Comparison of ENCODE assay signal across 1 cellular context in genomic region chr2:102801098-102801718, GRCh38.
TF ChIP-seq lines count a peak whose summit lies in the region.

No MANE protein-coding gene starts in this region.

TF ChIP-seq in GM23338, 12 proteins besides CTCF, POLR2A, EP300 and RAD21 (continued from another document):
- TF ChIP-seq, protein P1, sequence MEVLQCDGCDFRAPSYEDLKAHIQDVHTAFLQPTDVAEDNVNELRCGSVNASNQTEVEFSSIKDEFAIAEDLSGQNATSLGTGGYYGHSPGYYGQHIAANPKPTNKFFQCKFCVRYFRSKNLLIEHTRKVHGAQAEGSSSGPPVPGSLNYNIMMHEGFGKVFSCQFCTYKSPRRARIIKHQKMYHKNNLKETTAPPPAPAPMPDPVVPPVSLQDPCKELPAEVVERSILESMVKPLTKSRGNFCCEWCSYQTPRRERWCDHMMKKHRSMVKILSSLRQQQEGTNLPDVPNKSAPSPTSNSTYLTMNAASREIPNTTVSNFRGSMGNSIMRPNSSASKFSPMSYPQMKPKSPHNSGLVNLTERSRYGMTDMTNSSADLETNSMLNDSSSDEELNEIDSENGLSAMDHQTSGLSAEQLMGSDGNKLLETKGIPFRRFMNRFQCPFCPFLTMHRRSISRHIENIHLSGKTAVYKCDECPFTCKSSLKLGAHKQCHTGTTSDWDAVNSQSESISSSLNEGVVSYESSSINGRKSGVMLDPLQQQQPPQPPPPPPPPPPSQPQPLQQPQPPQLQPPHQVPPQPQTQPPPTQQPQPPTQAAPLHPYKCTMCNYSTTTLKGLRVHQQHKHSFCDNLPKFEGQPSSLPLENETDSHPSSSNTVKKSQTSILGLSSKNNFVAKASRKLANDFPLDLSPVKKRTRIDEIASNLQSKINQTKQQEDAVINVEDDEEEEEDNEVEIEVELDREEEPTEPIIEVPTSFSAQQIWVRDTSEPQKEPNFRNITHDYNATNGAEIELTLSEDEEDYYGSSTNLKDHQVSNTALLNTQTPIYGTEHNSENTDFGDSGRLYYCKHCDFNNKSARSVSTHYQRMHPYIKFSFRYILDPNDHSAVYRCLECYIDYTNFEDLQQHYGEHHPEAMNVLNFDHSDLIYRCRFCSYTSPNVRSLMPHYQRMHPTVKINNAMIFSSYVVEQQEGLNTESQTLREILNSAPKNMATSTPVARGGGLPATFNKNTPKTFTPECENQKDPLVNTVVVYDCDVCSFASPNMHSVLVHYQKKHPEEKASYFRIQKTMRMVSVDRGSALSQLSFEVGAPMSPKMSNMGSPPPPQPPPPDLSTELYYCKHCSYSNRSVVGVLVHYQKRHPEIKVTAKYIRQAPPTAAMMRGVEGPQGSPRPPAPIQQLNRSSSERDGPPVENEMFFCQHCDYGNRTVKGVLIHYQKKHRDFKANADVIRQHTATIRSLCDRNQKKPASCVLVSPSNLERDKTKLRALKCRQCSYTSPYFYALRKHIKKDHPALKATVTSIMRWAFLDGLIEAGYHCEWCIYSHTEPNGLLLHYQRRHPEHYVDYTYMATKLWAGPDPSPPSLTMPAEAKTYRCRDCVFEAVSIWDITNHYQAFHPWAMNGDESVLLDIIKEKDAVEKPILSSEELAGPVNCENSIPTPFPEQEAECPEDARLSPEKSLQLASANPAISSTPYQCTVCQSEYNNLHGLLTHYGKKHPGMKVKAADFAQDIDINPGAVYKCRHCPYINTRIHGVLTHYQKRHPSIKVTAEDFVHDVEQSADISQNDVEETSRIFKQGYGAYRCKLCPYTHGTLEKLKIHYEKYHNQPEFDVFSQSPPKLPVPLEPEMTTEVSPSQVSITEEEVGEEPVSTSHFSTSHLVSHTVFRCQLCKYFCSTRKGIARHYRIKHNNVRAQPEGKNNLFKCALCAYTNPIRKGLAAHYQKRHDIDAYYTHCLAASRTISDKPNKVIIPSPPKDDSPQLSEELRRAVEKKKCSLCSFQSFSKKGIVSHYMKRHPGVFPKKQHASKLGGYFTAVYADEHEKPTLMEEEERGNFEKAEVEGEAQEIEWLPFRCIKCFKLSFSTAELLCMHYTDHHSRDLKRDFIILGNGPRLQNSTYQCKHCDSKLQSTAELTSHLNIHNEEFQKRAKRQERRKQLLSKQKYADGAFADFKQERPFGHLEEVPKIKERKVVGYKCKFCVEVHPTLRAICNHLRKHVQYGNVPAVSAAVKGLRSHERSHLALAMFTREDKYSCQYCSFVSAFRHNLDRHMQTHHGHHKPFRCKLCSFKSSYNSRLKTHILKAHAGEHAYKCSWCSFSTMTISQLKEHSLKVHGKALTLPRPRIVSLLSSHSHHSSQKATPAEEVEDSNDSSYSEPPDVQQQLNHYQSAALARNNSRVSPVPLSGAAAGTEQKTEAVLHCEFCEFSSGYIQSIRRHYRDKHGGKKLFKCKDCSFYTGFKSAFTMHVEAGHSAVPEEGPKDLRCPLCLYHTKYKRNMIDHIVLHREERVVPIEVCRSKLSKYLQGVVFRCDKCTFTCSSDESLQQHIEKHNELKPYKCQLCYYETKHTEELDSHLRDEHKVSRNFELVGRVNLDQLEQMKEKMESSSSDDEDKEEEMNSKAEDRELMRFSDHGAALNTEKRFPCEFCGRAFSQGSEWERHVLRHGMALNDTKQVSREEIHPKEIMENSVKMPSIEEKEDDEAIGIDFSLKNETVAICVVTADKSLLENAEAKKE (CRISPR knock-in tag; IDR thresholded peaks at IDR 0.05), result no peak
- TF ChIP-seq ETS1 (IDR thresholded peaks at IDR 0.05) (no peak), ZNF114 (CRISPR knock-in tag; IDR thresholded peaks at IDR 0.05) (no peak), STAT1 (IDR thresholded peaks at IDR 0.05; ENCODE audit: unreplicated experiment) (no peak), POLR2AphosphoS5 (IDR thresholded peaks at IDR 0.05; ENCODE audit: low read depth) (no peak), REST (IDR thresholded peaks at IDR 0.05; ENCODE audit: unreplicated experiment) (no peak)
